8 cellular contexts compared by ENCODE assay signal in the genomic region with DNA sequence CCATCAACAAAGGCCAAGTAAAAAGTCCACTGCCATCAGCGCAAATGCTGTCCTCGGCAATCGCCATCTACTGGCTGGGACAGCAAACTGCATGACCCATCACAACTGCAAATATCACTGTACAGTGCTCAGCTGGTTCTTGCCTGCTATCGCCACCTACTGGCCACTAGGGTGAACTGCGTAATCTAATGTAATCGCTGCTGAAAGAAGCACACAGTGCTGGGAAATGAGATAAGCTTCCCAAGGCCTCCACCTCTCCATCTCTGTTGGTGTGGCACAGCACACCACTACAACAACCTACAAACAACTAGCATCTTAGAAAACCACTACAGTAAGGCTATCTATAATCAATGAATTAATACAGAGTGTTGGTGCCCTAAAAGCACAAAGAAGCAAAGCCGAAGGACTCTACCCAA.
A peak's percentile ranks its signal among the peaks of the same experiment; 100 is the strongest.
DNase-seq lines count a peak whose midpoint lies in the region; ATAC-seq, FAIRE-seq and TF ChIP-seq lines count a peak whose summit lies in the region.

No MANE protein-coding gene starts in this region.

- no peak for TF ChIP-seq POLR2A in K562 (conservative IDR thresholded peaks at IDR 0.05)

- H3K27ac Mint-ChIP-seq in T-helper 2 cell treated with Interferon-gamma antibody and Interleukin-4, amounts not matched to agents 5 μg/mL and 100 μg/mL, for 36 hours: no peak overlapping the region

- no peak overlapping the region for H3K4me3 ChIP-seq in A673 (ENCODE audit: low read depth, low read length, poor library complexity, severe bottlenecking)
- no peak overlapping the region for H3K4me3 ChIP-seq in K562

- H3K4me1 ChIP-seq in A673 (ENCODE audit: insufficient read depth, low read length, poor library complexity, severe bottlenecking) (no peaks in the 10 kb centered on the region), K562 (replicated peaks in 1 of 2; ENCODE audit: control insufficient read depth in 2 of 2, insufficient read depth in 2 of 2, low read length in 2 of 2) (no peaks in the 10 kb centered on the region)

- in situ Hi-C loops in K562 (cut with MboI): no loop called here

- peak; percentile 97 for ATAC-seq in GM18508 (IDR thresholded peaks at IDR 0.05; ENCODE audit: insufficient read depth, unreplicated experiment)
- peak; percentile 99 for ATAC-seq in HG02938 (IDR thresholded peaks at IDR 0.05; ENCODE audit: unreplicated experiment)
- ATAC-seq in K562: peak; percentile 98

- no peaks in the 10 kb centered on the region for H3K79me2 ChIP-seq in K562 (ENCODE audit: control insufficient read depth, insufficient read depth, low read length)

- H3K9ac ChIP-seq in K562 (ENCODE audit: insufficient read depth in 1 of 2, low read depth in 2 of 2, low read length in 2 of 2): no peak overlapping the region

- H3K9me3 ChIP-seq in A673 (ENCODE audit: low read depth, low read length, poor library complexity, severe bottlenecking) (no peaks in the 10 kb centered on the region), K562 (replicated peaks; ENCODE audit: control insufficient read depth, insufficient read depth, low read depth, low read length) (no peaks in the 10 kb centered on the region)

- H3K36me3 ChIP-seq in A673 (ENCODE audit: insufficient read depth, low read length, poor library complexity, severe bottlenecking) (no peaks in the 10 kb centered on the region), K562 (ENCODE audit: control insufficient read depth, insufficient read depth, low read length) (no peaks in the 10 kb centered on the region)

- TF ChIP-seq EP300 in K562 (IDR thresholded peaks at IDR 0.05; ENCODE audit: low read length): no peak

- H3K36me3 Mint-ChIP-seq in T-helper 2 cell treated with Interferon-gamma antibody and Interleukin-4, amounts not matched to agents 5 μg/mL and 100 μg/mL, for 36 hours (ENCODE audit: low read depth): no peaks in the 10 kb centered on the region

- H3K27ac ChIP-seq in A673 (ENCODE audit: low read depth, low read length, poor library complexity, severe bottlenecking): no peak overlapping the region
- H3K27ac ChIP-seq in K562 (ENCODE audit: extremely low read depth, low read depth, low read length): no peak overlapping the region

- no peaks in the 10 kb centered on the region for H4K20me1 ChIP-seq in K562 (replicated peaks; ENCODE audit: control insufficient read depth, insufficient read depth, low read length)

- no TSS peak for BruUV-seq in A673 (replicated peaks; lab: Mats Ljungman, UMichigan)
- BruUV-seq in K562 (replicated peaks; lab: Mats Ljungman, UMichigan): no TSS peak

- TF ChIP-seq CTCF in A673 (conservative IDR thresholded peaks at IDR 0.05; ENCODE audit: low read depth, low read length): peak; percentile 100
- TF ChIP-seq CTCF in K562 (IDR thresholded peaks at IDR 0.05 in 2 of 3, conservative IDR thresholded peaks at IDR 0.05 in 1 of 3; ENCODE audit: insufficient read depth in 2 of 3, low read depth in 1 of 3, low read length in 3 of 3): peak; percentile 95 to 99 (median 98)

- no peak overlapping the region for H3K4me2 ChIP-seq in K562 (ENCODE audit: insufficient read depth, low read length)

- H3K27me3 Mint-ChIP-seq in T-helper 2 cell treated with Interferon-gamma antibody and Interleukin-4, amounts not matched to agents 5 μg/mL and 100 μg/mL, for 36 hours (ENCODE audit: low read depth): no peaks in the 10 kb centered on the region

- intact Hi-C loops in A673 (cut with micrococcal nuclease; ENCODE audit: unreplicated experiment) (loop anchor here (5.0 kb wide), 1 partner anchor 355 kb away; a partner anchor contains a TSS), K562 (cut with micrococcal nuclease) (loop anchor here (5.0 kb wide), 2 partner anchors 355 to 440 kb away; a partner anchor contains a TSS)

- POLR2A ChIA-PET in A673 (lab: Charles Lee; ENCODE audit: low non-redundant PET): no interaction called here
- POLR2A ChIA-PET in K562 (lab: Yijun Ruan, JAX): no interaction called here

- H2AFZ ChIP-seq in K562 (ENCODE audit: low read depth, low read length): no peak overlapping the region

- DNase-seq in A673 (ENCODE audit: low spot score) (peak; percentile 81), NCI-H146 treated with DMSO at 0.1 percent for 48 hours (lab: John Stamatoyannopoulos, UW; ENCODE audit: unreplicated experiment) (peak; percentile 38), K562 (ENCODE audit: extremely low read depth in 1 of 4, low spot score in 3 of 4) (peak; percentile 67 to 77 (median 71))
- peak; percentile 42 for DNase-seq in T-helper 2 cell treated with Interferon-gamma antibody and Interleukin-4, amounts not matched to agents 5 μg/mL and 100 μg/mL, for 36 hours (ENCODE audit: low spot score)
- DNase-seq in stimulated activated CD4-positive, alpha-beta T cell treated with anti-CD3 and anti-CD28 coated beads, Interleukin-1b, Interleukin-23, amount 100 ng/mL, for 48 hours: peak; percentile 57

- no peaks in the 10 kb centered on the region for H3K9me3 Mint-ChIP-seq in T-helper 2 cell treated with Interferon-gamma antibody and Interleukin-4, amounts not matched to agents 5 μg/mL and 100 μg/mL, for 36 hours

- H3K9me1 ChIP-seq in K562 (ENCODE audit: control insufficient read depth, insufficient read depth, low read length): no peaks in the 10 kb centered on the region

- CTCF ChIA-PET in A673 (lab: Charles Lee): interaction anchor here (0.6 to 0.8 kb wide), 2 partner anchors 8 to 548 kb away, joined by 3 to 8 read pairs; no protein-coding TSS in a partner anchor
- CTCF ChIA-PET in K562 (lab: Yijun Ruan, JAX; ENCODE audit: low intra/inter-chr PET ratio): no interaction called here

- no peak overlapping the region for H3K4me3 Mint-ChIP-seq in T-helper 2 cell treated with Interferon-gamma antibody and Interleukin-4, amounts not matched to agents 5 μg/mL and 100 μg/mL, for 36 hours

- TF ChIP-seq RAD21 in K562 (CRISPR knock-in tag; conservative IDR thresholded peaks at IDR 0.05 in 1 of 2, IDR thresholded peaks at IDR 0.05 in 1 of 2): peak in 1 of 2 experiments; percentile 72; a peak in 2 of 4 replicates

- H3K4me1 Mint-ChIP-seq in T-helper 2 cell treated with Interferon-gamma antibody and Interleukin-4, amounts not matched to agents 5 μg/mL and 100 μg/mL, for 36 hours (ENCODE audit: low read depth): no peaks in the 10 kb centered on the region

- WGBS in K562 (ENCODE audit: insufficient coverage, low coverage, missing lambda C conversion rate): 10% methylated on average over 7 of the region's 7 CpGs

- H3K27me3 ChIP-seq in A673 (replicated peaks; ENCODE audit: insufficient read depth, low read depth, low read length, poor library complexity) (no peaks in the 10 kb centered on the region), K562 (ENCODE audit: control insufficient read depth in 2 of 2, insufficient read depth in 2 of 2, low read length in 2 of 2) (no peaks in the 10 kb centered on the region)

- FAIRE-seq in K562 (lab: Jason Lieb, UNC) (peak; percentile 95), islet of Langerhans (lab: Jason Lieb, UNC) (peak; percentile 78)

TF ChIP-seq in K562, 482 proteins besides CTCF, POLR2A, EP300 and RAD21 (continues in another document):
- TF ChIP-seq TAL1 (IDR thresholded peaks at IDR 0.05) (peak; percentile 45; the same call in 1 of the 2 replicates), MAFK (IDR thresholded peaks at IDR 0.05; ENCODE audit: low read length) (peak; percentile 21; the same call in 1 of the 2 replicates), TSC22D4 (tag; IDR thresholded peaks at IDR 0.05) (no peak), CBFA2T3 (IDR thresholded peaks at IDR 0.05) (peak; percentile 58; the same call in 1 of the 2 replicates), MYBL2 (IDR thresholded peaks at IDR 0.05; ENCODE audit: low read depth) (no peak), MYBL2 (CRISPR knock-in tag; IDR thresholded peaks at IDR 0.05; ENCODE audit: borderline replicate concordance) (no peak), CREM (IDR thresholded peaks at IDR 0.05; ENCODE audit: low read depth) (peak; percentile 57), GATA2 (CRISPR knock-in tag; IDR thresholded peaks at IDR 0.05) (peak; percentile 69), SMC3 (conservative IDR thresholded peaks at IDR 0.05; ENCODE audit: insufficient read depth, low read depth, low read length) (peak; percentile 72), MEIS2 (IDR thresholded peaks at IDR 0.05; ENCODE audit: partially characterized antibody) (peak; percentile 80), JUND (IDR thresholded peaks at IDR 0.05; ENCODE audit: borderline replicate concordance, low read depth, low read length) (peak; percentile 43; the same call in 1 of the 2 replicates), JUND (tag; IDR thresholded peaks at IDR 0.05; ENCODE audit: borderline replicate concordance, low read depth, low read length) (peak; percentile 40; the same call in 1 of the 3 replicates), DPF2 (IDR thresholded peaks at IDR 0.05) (0 out of 2 replicates have a peak, but pooled peaks have one; percentile 26), RB1 (IDR thresholded peaks at IDR 0.05; ENCODE audit: low read depth) (peak; percentile 13; the same call in 1 of the 2 replicates), BCL6 (CRISPR knock-in tag; IDR thresholded peaks at IDR 0.05) (no peak), KAT8 (IDR thresholded peaks at IDR 0.05; ENCODE audit: low read depth) (no peak), DACH1 (IDR thresholded peaks at IDR 0.05; ENCODE audit: partially characterized antibody) (peak; percentile 58), NFIC (IDR thresholded peaks at IDR 0.05) (0 out of 2 replicates have a peak, but pooled peaks have one; percentile 6), C11orf30 (IDR thresholded peaks at IDR 0.05; ENCODE audit: low read depth) (no peak), ZBTB8A (IDR thresholded peaks at IDR 0.05; ENCODE audit: partially characterized antibody) (no peak), ARID1B (IDR thresholded peaks at IDR 0.05) (peak; percentile 66), XRCC5 (IDR thresholded peaks at IDR 0.05; ENCODE audit: low read depth, low read length) (peak; percentile 81), TCF3 (CRISPR knock-in tag; IDR thresholded peaks at IDR 0.05) (peak; percentile 55), KLF16 (IDR thresholded peaks at IDR 0.05) (peak; percentile 56; the same call in 1 of the 2 replicates)
- TF ChIP-seq, protein P1, sequence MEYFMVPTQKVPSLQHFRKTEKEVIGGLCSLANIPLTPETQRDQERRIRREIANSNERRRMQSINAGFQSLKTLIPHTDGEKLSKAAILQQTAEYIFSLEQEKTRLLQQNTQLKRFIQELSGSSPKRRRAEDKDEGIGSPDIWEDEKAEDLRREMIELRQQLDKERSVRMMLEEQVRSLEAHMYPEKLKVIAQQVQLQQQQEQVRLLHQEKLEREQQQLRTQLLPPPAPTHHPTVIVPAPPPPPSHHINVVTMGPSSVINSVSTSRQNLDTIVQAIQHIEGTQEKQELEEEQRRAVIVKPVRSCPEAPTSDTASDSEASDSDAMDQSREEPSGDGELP (CRISPR knock-in tag; IDR thresholded peaks at IDR 0.05; ENCODE audit: borderline replicate concordance): peak; percentile 87
